ENCODE assay signal across 35 cellular contexts in genomic region chr15:43212299-43212698, GRCh38. TPM values are rescaled to one million over a fixed set of nuclear protein-coding genes. Genes with fewer than 3 reads are reported as not detected.
"Had no signal": no experiment of that assay in that cellular context is flagged by ENCODE, and none has a peak within 500 bp of the region (broad histone marks: within the 10 kb centered on the region; RNA-seq: fewer than 3 reads in every experiment).

No MANE protein-coding gene starts in this region.

- DNase-seq: activated B cell treated with CpG ODN at 0.5 μM for 24 hours; activated CD4-positive, alpha-beta memory T cell treated with anti-CD3 and anti-CD28 coated beads for 36 hours; activated CD4-positive, alpha-beta T cell treated with anti-CD3 and anti-CD28 coated beads for 4 hours; activated CD4-positive, alpha-beta T cell treated with anti-CD3 and anti-CD28 coated beads, Interleukin-2, amount 50 U/mL, for 1 hour; activated CD4-positive, CD25-positive, alpha-beta regulatory T cell treated with anti-CD3 and anti-CD28 coated beads, Interleukin-2, amount 50 U/mL, for 72 hours; activated CD8-positive, alpha-beta memory T cell treated with anti-CD3 and anti-CD28 coated beads, Interleukin-2, amount 50 U/mL, for 4 hours; activated gamma-delta T cell treated with Interleukin-2 at 50 U/mL for 16 hours; activated naive CD4-positive, alpha-beta T cell treated with anti-CD3 and anti-CD28 coated beads for 36 hours; activated T-cell treated with anti-CD3 and anti-CD28 coated beads for 4 hours; activated T-cell treated with anti-CD3 and anti-CD28 coated beads, Interleukin-2, amount 50 U/mL, for 4 hours; body of pancreas; MG63; NCI-H1048; NCI-H1105 treated with DMSO at 0.1 percent for 48 hours; NCI-H1436; NCI-H1694; NCI-H1930; NCI-H2081 treated with DMSO at 0.1 percent for 48 hours; NCI-H345; NCI-H524 treated with DMSO at 0.1 percent for 48 hours; NCI-H774; OCI-M1; Right ventricle myocardium superior; SW 1271; T-helper 1 cell; T-helper 2 cell; T-helper 9 cell had no signal

- H3K4me3 Mint-ChIP-seq: activated B cell treated with CpG ODN at 0.5 μM for 24 hours; activated CD4-positive, alpha-beta memory T cell treated with anti-CD3 and anti-CD28 coated beads for 36 hours; activated naive CD4-positive, alpha-beta T cell treated with anti-CD3 and anti-CD28 coated beads for 36 hours; activated T-cell treated with anti-CD3 and anti-CD28 coated beads, Interleukin-2, amount 50 U/mL, for 4 hours; activated T-helper 1 cell treated with anti-CD3 and anti-CD28 coated beads, Interleukin-12 subunit alpha, Interleukin-12 subunit beta, Interleukin-2, Interleukin-4 antibody, amounts not matched to agents 30 ng/mL and 10 ng/mL and 1 ng/mL, durations not matched to agents 14 hours and 24 hours and 36 hours had no signal

- H3K27ac Mint-ChIP-seq: activated B cell treated with CpG ODN at 0.5 μM for 24 hours; activated CD4-positive, alpha-beta memory T cell treated with anti-CD3 and anti-CD28 coated beads for 36 hours; activated naive CD4-positive, alpha-beta T cell treated with anti-CD3 and anti-CD28 coated beads for 36 hours; activated T-helper 1 cell treated with anti-CD3 and anti-CD28 coated beads, Interleukin-12 subunit alpha, Interleukin-12 subunit beta, Interleukin-2, Interleukin-4 antibody, amounts not matched to agents 30 ng/mL and 10 ng/mL and 1 ng/mL, durations not matched to agents 14 hours and 24 hours and 36 hours had no signal

- H3K36me3 Mint-ChIP-seq: activated CD4-positive, alpha-beta memory T cell treated with anti-CD3 and anti-CD28 coated beads for 36 hours; activated naive CD4-positive, alpha-beta T cell treated with anti-CD3 and anti-CD28 coated beads, Interleukin-2, amount 50 U/mL, for 72 hours had no signal

- H3K9me3 ChIP-seq: adrenal gland, body of pancreas, breast epithelium, MG63 had no signal

- H3K27me3 ChIP-seq: adrenal gland, breast epithelium, MG63 had no signal

- H3K4me3 ChIP-seq: adrenal gland, body of pancreas, breast epithelium, MG63 had no signal

- H3K36me3 ChIP-seq: adrenal gland, breast epithelium, MG63 had no signal

- H3K4me1 ChIP-seq: adrenal gland, body of pancreas, breast epithelium had no signal

- H3K27ac ChIP-seq: adrenal gland, body of pancreas, breast epithelium, VCaP had no signal

- H3K4me1 Mint-ChIP-seq: activated B cell treated with CpG ODN at 0.5 μM for 24 hours had no signal

- H3K9me3 Mint-ChIP-seq: activated naive CD4-positive, alpha-beta T cell treated with anti-CD3 and anti-CD28 coated beads, Interleukin-2, amount 50 U/mL, for 72 hours; activated T-cell treated with anti-CD3 and anti-CD28 coated beads, Interleukin-2, amount 50 U/mL, for 4 hours had no signal

- ATAC-seq: activated naive CD4-positive, alpha-beta T cell treated with anti-CD3 and anti-CD28 coated beads, Interleukin-2, amount 50 U/mL, for 72 hours; activated T-cell treated with anti-CD3 and anti-CD28 coated beads, Interleukin-2, amount 50 U/mL, for 4 hours; body of pancreas had no signal

RNA-seq across cellular contexts. Expression of gene EPB42, which starts 8.5 kb away (rescaled TPM):
- total RNA-seq: activated B cell treated with CpG ODN at 0.5 μM for 24 hours; activated CD4-positive, alpha-beta memory T cell treated with anti-CD3 and anti-CD28 coated beads for 36 hours; activated naive CD4-positive, alpha-beta T cell treated with anti-CD3 and anti-CD28 coated beads for 36 hours; activated naive CD4-positive, alpha-beta T cell treated with anti-CD3 and anti-CD28 coated beads, Interleukin-2, amount 50 U/mL, for 72 hours; activated T-cell treated with anti-CD3 and anti-CD28 coated beads, Interleukin-2, amount 50 U/mL, for 4 hours; activated T-helper 1 cell treated with anti-CD3 and anti-CD28 coated beads, Interleukin-12 subunit alpha, Interleukin-12 subunit beta, Interleukin-2, Interleukin-4 antibody, amounts not matched to agents 30 ng/mL and 10 ng/mL and 1 ng/mL, durations not matched to agents 14 hours and 24 hours and 36 hours; astrocyte; body of pancreas; NCI-H460 had no signal

RNA-seq across cellular contexts. Expression of gene TGM5, which starts 54.4 kb away (rescaled TPM):
- total RNA-seq: activated CD4-positive, alpha-beta memory T cell treated with anti-CD3 and anti-CD28 coated beads for 36 hours; activated naive CD4-positive, alpha-beta T cell treated with anti-CD3 and anti-CD28 coated beads for 36 hours; activated T-cell treated with anti-CD3 and anti-CD28 coated beads, Interleukin-2, amount 50 U/mL, for 4 hours; activated T-helper 1 cell treated with anti-CD3 and anti-CD28 coated beads, Interleukin-12 subunit alpha, Interleukin-12 subunit beta, Interleukin-2, Interleukin-4 antibody, amounts not matched to agents 30 ng/mL and 10 ng/mL and 1 ng/mL, durations not matched to agents 14 hours and 24 hours and 36 hours; body of pancreas; cardiac septum; NCI-H460; Right ventricle myocardium superior had no signal
